ENCODE assay signal across 9 cellular contexts in the genomic region with DNA sequence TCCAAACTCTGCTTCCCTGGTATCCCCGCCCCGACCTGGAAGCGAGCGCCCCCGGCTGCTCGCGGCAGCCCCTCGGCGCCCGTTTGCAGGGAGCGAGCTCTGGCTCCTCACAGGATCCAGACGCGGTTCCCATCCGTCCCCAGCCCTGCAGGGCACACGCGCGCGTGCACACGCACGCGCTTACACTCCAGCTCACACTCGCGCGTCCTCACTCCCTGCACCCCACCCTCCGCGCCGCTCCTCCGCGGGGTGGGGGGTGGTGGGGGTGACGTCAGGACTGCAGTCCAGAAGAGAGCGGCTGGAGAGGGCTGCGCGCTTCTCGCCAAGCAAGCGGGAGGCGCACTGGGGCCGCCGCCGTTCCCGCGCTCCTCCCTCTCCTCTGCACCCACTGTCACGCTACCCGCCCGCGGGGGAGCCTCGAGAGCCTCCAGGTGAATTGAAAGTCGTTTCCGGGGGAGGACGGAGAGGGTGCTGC.
DNase-seq lines count a peak whose midpoint lies in the region; ATAC-seq and TF ChIP-seq lines count a peak whose summit lies in the region.
"Had no signal": no experiment of that assay in that cellular context is flagged by ENCODE, and none has a peak within 500 bp of the region (broad histone marks: within the 10 kb centered on the region; RNA-seq: fewer than 3 reads in every experiment).

No MANE protein-coding gene starts in this region.

- H3K9me3 ChIP-seq in heart left ventricle: no peaks in the 10 kb centered on the region
- no peaks in the 10 kb centered on the region for H3K9me3 ChIP-seq in right atrium auricular region
- H3K9me3 ChIP-seq in mesodermal cell (ENCODE audit: control insufficient read depth, low read length): no peaks in the 10 kb centered on the region
- H3K9me3 ChIP-seq in upper lobe of left lung: no peaks in the 10 kb centered on the region

- H3K4me1 Mint-ChIP-seq in brain: peaks cover 27% of the 10 kb centered on the region

- H3K9me3 Mint-ChIP-seq in brain: peaks cover 0 to 4% (median 0%) of the 10 kb centered on the region in 5 experiments

- DNase-seq in heart left ventricle (no peak), right atrium auricular region (ENCODE audit: low spot score) (no peak), upper lobe of left lung (peak in 1 of 2 donors; percentile 71)

- TF ChIP-seq POLR2A in heart left ventricle (IDR thresholded peaks at IDR 0.05) (no peak), upper lobe of left lung (IDR thresholded peaks at IDR 0.05) (no peak)

- peaks cover 90% of the 10 kb centered on the region for H3K27me3 Mint-ChIP-seq in brain

- TF ChIP-seq CTCF in heart left ventricle (IDR thresholded peaks at IDR 0.05) (no peak), right atrium auricular region (IDR thresholded peaks at IDR 0.05) (no peak), brain (conservative IDR thresholded peaks at IDR 0.05) (no peak), upper lobe of left lung (IDR thresholded peaks at IDR 0.05) (no peak)

- 0 to 1% (median 1%) methylated on average over 24 to 49 of the region's 49 CpGs for WGBS in heart left ventricle, 4 donors
- WGBS in mesodermal cell (ENCODE audit: insufficient coverage in 2 of 2), 2 experiments: 0 to 1% methylated on average over 8 to 25 of the region's 49 CpGs
- WGBS in upper lobe of left lung, 2 donors: 0 to 4% methylated on average over 1 to 5 of the region's 49 CpGs

- H3K36me3 Mint-ChIP-seq in brain: no peaks in the 10 kb centered on the region

- H3K4me3 Mint-ChIP-seq in brain: peak overlapping the region; percentile 80 to 89 (median 87)

- H3K27me3 ChIP-seq in heart left ventricle (peaks cover 19 to 84% (median 45%) of the 10 kb centered on the region in 9 donors), right atrium auricular region (peaks cover 10 to 19% of the 10 kb centered on the region in 2 donors), upper lobe of left lung (peaks cover 0 to 28% (median 11%) of the 10 kb centered on the region in 4 donors)
- H3K27me3 ChIP-seq: BLaER1 treated with 17β-estradiol and CSF1 and Interleukin-3, amounts not matched to agents 10 nM and 100 nM had no signal

- no peak for TF ChIP-seq EP300 in upper lobe of left lung (IDR thresholded peaks at IDR 0.05)

- H3K36me3 ChIP-seq in heart left ventricle (no peaks in the 10 kb centered on the region), right atrium auricular region (no peaks in the 10 kb centered on the region), mesodermal cell (ENCODE audit: control insufficient read depth, insufficient read depth, low read length) (no peaks in the 10 kb centered on the region), upper lobe of left lung (no peaks in the 10 kb centered on the region)
- H3K36me3 ChIP-seq: BLaER1 treated with 17β-estradiol and CSF1 and Interleukin-3, amounts not matched to agents 10 nM and 100 nM had no signal

- ATAC-seq in heart left ventricle (no peak), upper lobe of left lung (ENCODE audit: low FRiP score in 2 of 2) (peak in 1 of 2 donors; percentile 33), GM21526 (IDR thresholded peaks at IDR 0.05; ENCODE audit: low FRiP score, unreplicated experiment) (no peak), HG02642 (IDR thresholded peaks at IDR 0.05; ENCODE audit: poor library complexity, unreplicated experiment) (no peak), GM18861 (IDR thresholded peaks at IDR 0.05; ENCODE audit: unreplicated experiment) (no peak)

- H3K27ac Mint-ChIP-seq in brain: peak overlapping the region in 2 of 5 experiments; percentile 46 to 75

- intact Hi-C loops in heart left ventricle (cut with DNase I): loop anchor here in 1 of 10 donors (10.0 kb wide), 1 partner anchor 160 kb away; no protein-coding TSS in a partner anchor

- H3K27ac ChIP-seq in heart left ventricle (no peak overlapping the region), right atrium auricular region (no peak overlapping the region), mesodermal cell (ENCODE audit: low read depth, low read length, severe bottlenecking) (no peak overlapping the region), upper lobe of left lung (no peak overlapping the region)
- H3K27ac ChIP-seq: BLaER1 treated with 17β-estradiol and CSF1 and Interleukin-3, amounts not matched to agents 10 nM and 100 nM had no signal

- H3K4me1 ChIP-seq in heart left ventricle (peaks cover 0 to 22% (median 6%) of the 10 kb centered on the region in 12 donors), right atrium auricular region (peaks cover 0 to 28% of the 10 kb centered on the region in 2 donors), mesodermal cell (ENCODE audit: control insufficient read depth, insufficient read depth, low read length, poor library complexity, severe bottlenecking) (peaks cover 13% of the 10 kb centered on the region), upper lobe of left lung (peaks cover 10 to 21% (median 12%) of the 10 kb centered on the region in 4 donors)

- H3K4me3 ChIP-seq in heart left ventricle (peak overlapping the region; percentile 17 to 43 (median 37)), right atrium auricular region (peak overlapping the region in 1 of 2 donors; percentile 41), mesodermal cell (ENCODE audit: extremely low read depth, insufficient read depth, low read length, poor library complexity, severe bottlenecking) (peak overlapping the region; percentile 32), upper lobe of left lung (peak overlapping the region in 3 of 4 donors; percentile 23 to 34 (median 24))
- H3K4me3 ChIP-seq: BLaER1 treated with 17β-estradiol and CSF1 and Interleukin-3, amounts not matched to agents 10 nM and 100 nM had no signal
